ENCODE assay signal across 22 cellular contexts in genomic region chr16:9337262-9338032, GRCh38.
DNase-seq lines count a peak whose midpoint lies in the region; ATAC-seq, FAIRE-seq and TF ChIP-seq lines count a peak whose summit lies in the region.
"Had no signal": no experiment of that assay in that cellular context is flagged by ENCODE, and none has a peak within 500 bp of the region (broad histone marks: within the 10 kb centered on the region; RNA-seq: fewer than 3 reads in every experiment).

No MANE protein-coding gene starts in this region.

- H2AFZ ChIP-seq in HepG2 (ENCODE audit: low read length): no peak overlapping the region

- no peak for TF ChIP-seq POLR2A in HepG2 (IDR thresholded peaks at IDR 0.05; ENCODE audit: insufficient read depth in 1 of 2, low read depth in 2 of 2, low read length in 2 of 2)
- TF ChIP-seq POLR2A in right lobe of liver (IDR thresholded peaks at IDR 0.05): no peak

- H3K4me1 Mint-ChIP-seq in activated naive CD8-positive, alpha-beta T cell (ENCODE audit: low read depth): no peaks in the 10 kb centered on the region
- H3K4me1 Mint-ChIP-seq in activated naive CD8-positive, alpha-beta T cell treated with anti-CD3 and anti-CD28 coated beads for 36 hours: no peaks in the 10 kb centered on the region

- in situ Hi-C loops in HepG2 (cut with HindIII; ENCODE audit: extremely low pct_ligation_motif_present, low pct_unique_long_range_greater_than_20kb): no loop called here

- H3K9me3 Mint-ChIP-seq in activated naive CD8-positive, alpha-beta T cell (ENCODE audit: low read depth): no peaks in the 10 kb centered on the region
- no peaks in the 10 kb centered on the region for H3K9me3 Mint-ChIP-seq in activated naive CD8-positive, alpha-beta T cell treated with anti-CD3 and anti-CD28 coated beads for 36 hours
- H3K9me3 Mint-ChIP-seq: CD4-positive, alpha-beta T cell had no signal

- H3K36me3 Mint-ChIP-seq in activated naive CD8-positive, alpha-beta T cell: no peaks in the 10 kb centered on the region
- no peaks in the 10 kb centered on the region for H3K36me3 Mint-ChIP-seq in activated naive CD8-positive, alpha-beta T cell treated with anti-CD3 and anti-CD28 coated beads for 36 hours

- H3K4me2 ChIP-seq in HepG2 (ENCODE audit: low read depth, low read length): no peak overlapping the region
- H3K4me2 ChIP-seq: A549 had no signal

- BruUV-seq in HepG2 (replicated peaks; lab: Mats Ljungman, UMichigan): no TSS peak

- POLR2A ChIA-PET in HepG2 (lab: Yijun Ruan, JAX): no interaction called here

- CTCF ChIA-PET in HepG2 (lab: Yijun Ruan, JAX; ENCODE audit: low intra/inter-chr PET ratio, low total read pairs): no interaction called here

- H3K27me3 ChIP-seq in HepG2 (ENCODE audit: control insufficient read depth in 1 of 2, insufficient read depth in 2 of 2, low read length in 2 of 2): no peaks in the 10 kb centered on the region; a peak in 2 of 5 replicates
- no peaks in the 10 kb centered on the region for H3K27me3 ChIP-seq in right lobe of liver
- peaks cover 13% of the 10 kb centered on the region for H3K27me3 ChIP-seq in MG63

- no peak overlapping the region for H3K27ac ChIP-seq in HepG2 (ENCODE audit: extremely low read length, insufficient read depth, low read length)
- H3K27ac ChIP-seq in right lobe of liver: no peak overlapping the region
- H3K27ac ChIP-seq: 22Rv1, A549, C4-2B had no signal

- no peaks in the 10 kb centered on the region for H3K4me1 ChIP-seq in HepG2 (ENCODE audit: insufficient read depth, low read length)
- no peaks in the 10 kb centered on the region for H3K4me1 ChIP-seq in right lobe of liver
- H3K4me1 ChIP-seq: A549, Caco-2 had no signal

- no peak for ATAC-seq in HepG2
- no peak for ATAC-seq in right lobe of liver
- ATAC-seq: A549, HCT116 had no signal

- peaks cover 2% of the 10 kb centered on the region for H3K27me3 Mint-ChIP-seq in activated naive CD8-positive, alpha-beta T cell
- no peaks in the 10 kb centered on the region for H3K27me3 Mint-ChIP-seq in activated naive CD8-positive, alpha-beta T cell treated with anti-CD3 and anti-CD28 coated beads for 36 hours

- TF ChIP-seq CTCF in HepG2 (CRISPR knock-in tag; IDR thresholded peaks at IDR 0.05) (no peak), right lobe of liver (IDR thresholded peaks at IDR 0.05) (no peak), GM20000 (IDR thresholded peaks at IDR 0.05; ENCODE audit: extremely low read depth, missing control alignments) (no peak)

- H4K20me1 ChIP-seq in HepG2 (ENCODE audit: insufficient read depth, low read length): no peaks in the 10 kb centered on the region

- no peak overlapping the region for H3K9ac ChIP-seq in HepG2 (ENCODE audit: insufficient read depth, low read depth, low read length)

- 0% methylated on average over 4 of the region's 4 CpGs for WGBS in HepG2 (ENCODE audit: low lambda C conversion rate)
- 51% methylated on average over 4 of the region's 4 CpGs for WGBS in right lobe of liver (ENCODE audit: insufficient coverage, low coverage, low lambda C conversion rate, missing lambda C conversion rate)

- H3K36me3 ChIP-seq in HepG2 (replicated peaks in 1 of 2; ENCODE audit: control insufficient read depth in 1 of 2, insufficient read depth in 2 of 2, low read length in 2 of 2) (no peaks in the 10 kb centered on the region), right lobe of liver (no peaks in the 10 kb centered on the region), MG63 (no peaks in the 10 kb centered on the region)

- H3K27ac Mint-ChIP-seq in activated naive CD8-positive, alpha-beta T cell: peak overlapping the region; percentile 7
- H3K27ac Mint-ChIP-seq in activated naive CD8-positive, alpha-beta T cell treated with anti-CD3 and anti-CD28 coated beads for 36 hours: no peak overlapping the region
- H3K27ac Mint-ChIP-seq: CD4-positive, alpha-beta T cell had no signal

- TF ChIP-seq EP300 in HepG2 (IDR thresholded peaks at IDR 0.05; ENCODE audit: low read depth in 2 of 2, low read length in 2 of 2) (no peak), HepG2 (CRISPR knock-in tag; IDR thresholded peaks at IDR 0.05; ENCODE audit: borderline replicate concordance) (no peak)

- H3K4me3 ChIP-seq in HepG2 (replicated peaks in 1 of 3; ENCODE audit: insufficient read depth in 1 of 3, low read depth in 2 of 3, low read length in 3 of 3) (no peak overlapping the region), right lobe of liver (no peak overlapping the region), MG63 (no peak overlapping the region)
- H3K4me3 ChIP-seq: A549 had no signal

- H3K79me2 ChIP-seq in HepG2 (ENCODE audit: insufficient read depth, low read length): no peaks in the 10 kb centered on the region

- no peak overlapping the region for H3K4me3 Mint-ChIP-seq in activated naive CD8-positive, alpha-beta T cell
- H3K4me3 Mint-ChIP-seq in activated naive CD8-positive, alpha-beta T cell treated with anti-CD3 and anti-CD28 coated beads for 36 hours: no peak overlapping the region
- H3K4me3 Mint-ChIP-seq: CD4-positive, alpha-beta T cell had no signal

- no peak for DNase-seq in activated naive CD8-positive, alpha-beta T cell treated with anti-CD3 and anti-CD28 coated beads for 36 hours
- DNase-seq in HepG2 (ENCODE audit: low spot score) (no peak), right lobe of liver (no peak), midbrain (lab: John Stamatoyannopoulos, UW) (peak; percentile 8), GM20000 (ENCODE audit: low spot score) (no peak), MG63 (no peak)
- DNase-seq in activated effector memory CD4-positive, alpha-beta T cell treated with anti-CD3 and anti-CD28 coated beads, Interleukin-2, amount 50 U/mL, for 16 hours: no peak
- DNase-seq: AML-193; Caco-2; CD4-positive, alpha-beta T cell; GDM1; GOT3; H7 had no signal

- no peak for FAIRE-seq in HepG2 (lab: Jason Lieb, UNC)
- FAIRE-seq: A549, D721Med, GM12892, GM18507, HTR-8/SVneo had no signal

- TF ChIP-seq RAD21 in HepG2 (CRISPR knock-in tag; IDR thresholded peaks at IDR 0.05): no peak

- intact Hi-C loops in HepG2 (cut with micrococcal nuclease; ENCODE audit: unreplicated experiment): no loop called here
- intact Hi-C loops in right lobe of liver (cut with DNase I): no loop called here

- H3K9me3 ChIP-seq in HepG2 (ENCODE audit: low read length) (no peaks in the 10 kb centered on the region), right lobe of liver (no peaks in the 10 kb centered on the region), MG63 (no peaks in the 10 kb centered on the region)
- H3K9me3 ChIP-seq: A549, Caco-2 had no signal

TF ChIP-seq in HepG2, 621 proteins besides CTCF, POLR2A, EP300 and RAD21:
- TF ChIP-seq SP140L (CRISPR knock-in tag; IDR thresholded peaks at IDR 0.05; ENCODE audit: borderline replicate concordance) (no peak), ATF7 (IDR thresholded peaks at IDR 0.05) (peak; percentile 95), ATF7 (CRISPR knock-in tag; IDR thresholded peaks at IDR 0.05) (no peak), ZNF512B (CRISPR knock-in tag; IDR thresholded peaks at IDR 0.05; ENCODE audit: borderline replicate concordance) (no peak), ZNF382 (CRISPR knock-in tag; IDR thresholded peaks at IDR 0.05; ENCODE audit: borderline replicate concordance) (no peak), CREB1 (IDR thresholded peaks at IDR 0.05) (peak; percentile 78), CREB1 (CRISPR knock-in tag; IDR thresholded peaks at IDR 0.05) (no peak), RBAK (CRISPR knock-in tag; IDR thresholded peaks at IDR 0.05) (no peak), ZFP62 (CRISPR knock-in tag; IDR thresholded peaks at IDR 0.05) (no peak), ZNF747 (CRISPR knock-in tag; IDR thresholded peaks at IDR 0.05; ENCODE audit: borderline replicate concordance) (no peak)
TF ChIP-seq in HepG2: peak in this region for 2.
